Comparison of ENCODE assay signal across 26 cellular contexts in the genomic region with DNA sequence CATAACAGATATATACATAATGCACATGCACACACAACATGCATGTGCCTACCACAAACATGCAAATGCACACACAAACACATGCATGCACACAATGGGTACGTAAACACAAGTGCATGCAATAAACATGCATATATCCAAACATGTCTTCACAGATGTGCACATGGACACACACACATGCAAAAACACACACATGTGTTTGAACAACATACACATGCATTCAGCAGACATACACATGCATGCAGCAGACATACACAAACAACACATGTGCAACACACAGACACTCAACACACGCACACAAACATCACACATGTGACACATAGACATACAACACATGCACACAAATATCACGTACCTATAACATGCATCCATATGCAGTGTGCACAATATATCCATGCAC.
"Had no signal": no experiment of that assay in that cellular context is flagged by ENCODE, and none has a peak within 500 bp of the region (broad histone marks: within the 10 kb centered on the region; RNA-seq: fewer than 3 reads in every experiment).

No MANE protein-coding gene starts in this region.

- ATAC-seq: natural killer cell; sciatic nerve; stimulated activated naive B cell treated with anti-CD40 and anti-IgM and Interleukin-4, amounts not matched to agents 10 μg/mL and 1 μg/mL and 100 μg/mL, for 72 hours; stimulated activated naive CD8-positive, alpha-beta T cell treated with anti-CD3 and anti-CD28 coated beads, Interleukin-15, Interleukin-2, amounts not matched to agents 100 U/mL and 50 U/mL, for 24 hours had no signal

- H3K9me3 ChIP-seq: ovary, testis, thyroid gland, upper lobe of left lung, vagina had no signal

- H3K36me3 ChIP-seq: left ventricle myocardium inferior, neural progenitor cell, ovary, right atrium auricular region, stomach, thyroid gland, transverse colon, upper lobe of left lung, vagina had no signal

- H3K4me3 ChIP-seq: left ventricle myocardium inferior, lung, neural progenitor cell, ovary, right atrium auricular region, skin epidermis, stomach, testis, thyroid gland, transverse colon, upper lobe of left lung, vagina had no signal

- DNase-seq: hypothalamus; immature natural killer cell; left ventricle myocardium inferior; mesendoderm; naive B cell; natural killer cell; nephron progenitor cell; ovary; stimulated activated CD4-positive, alpha-beta T cell treated with anti-CD3 and anti-CD28 coated beads, Interleukin-12 subunit alpha, Interleukin-12 subunit beta, amount 100 ng/mL, for 4 hours; stimulated activated CD4-positive, alpha-beta T cell treated with anti-CD3 and anti-CD28 coated beads, Interleukin-15, amount 100 ng/mL, for 24 hours; stimulated activated CD4-positive, alpha-beta T cell treated with anti-CD3 and anti-CD28 coated beads, Interleukin-2, amount 100 ng/mL, for 24 hours; stimulated activated CD4-positive, alpha-beta T cell treated with anti-CD3 and anti-CD28 coated beads, Interleukin-4, amount 100 ng/mL, for 1 hour; stimulated activated naive B cell treated with anti-CD40 and anti-IgM and Interleukin-4, amounts not matched to agents 10 μg/mL and 1 μg/mL and 100 μg/mL, for 72 hours; stimulated activated naive CD8-positive, alpha-beta T cell treated with anti-CD3 and anti-CD28 coated beads, Interleukin-15, Interleukin-2, amounts not matched to agents 100 U/mL and 50 U/mL, for 24 hours; stomach; testis; thyroid gland; transverse colon; upper lobe of left lung had no signal

- H3K4me1 ChIP-seq: left ventricle myocardium inferior, neural progenitor cell, right atrium auricular region, stomach, testis, thyroid gland, transverse colon, upper lobe of left lung, vagina had no signal

- FAIRE-seq: islet of Langerhans had no signal

- H3K27ac ChIP-seq: left ventricle myocardium inferior, neural progenitor cell, ovary, right atrium auricular region, skin epidermis, stomach, testis, thyroid gland, transverse colon, upper lobe of left lung, vagina had no signal

- H3K27me3 ChIP-seq: neural progenitor cell, ovary, right atrium auricular region, stomach, testis, thyroid gland, transverse colon, upper lobe of left lung, vagina had no signal
